18 cellular contexts compared by ENCODE assay signal in the genomic region with DNA sequence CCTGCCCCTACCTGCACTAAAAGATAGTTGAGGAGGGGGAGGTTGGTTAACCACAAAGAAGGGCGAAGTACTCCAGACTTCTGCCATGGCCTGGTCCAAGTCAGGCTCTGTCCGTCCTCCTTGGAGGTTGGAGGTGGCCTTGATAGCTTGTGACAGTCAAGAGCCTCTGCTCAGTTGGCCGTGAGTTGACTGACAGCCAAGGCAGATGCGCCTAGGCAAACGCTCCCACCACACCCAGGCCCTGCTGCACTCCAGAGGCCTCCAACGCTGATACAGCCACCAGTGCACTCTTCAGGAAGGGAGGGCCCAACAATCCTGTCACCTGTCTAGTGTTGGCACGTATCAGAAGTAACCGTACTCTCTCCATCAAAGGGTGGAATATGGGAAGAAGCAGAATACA. TPM values are rescaled to one million over a fixed set of nuclear protein-coding genes. Genes with fewer than 3 reads are reported as not detected.
"Had no signal": no experiment of that assay in that cellular context is flagged by ENCODE, and none has a peak within 500 bp of the region (broad histone marks: within the 10 kb centered on the region; RNA-seq: fewer than 3 reads in every experiment).

No MANE protein-coding gene starts in this region.

- H3K36me3 Mint-ChIP-seq: brain; naive thymus-derived CD4-positive, alpha-beta T cell; stimulated activated naive B cell treated with anti-CD40 and anti-IgM and Interleukin-4, amounts not matched to agents 10 μg/mL and 1 μg/mL and 100 μg/mL, for 72 hours had no signal

- H3K27ac ChIP-seq: colonic mucosa, neural progenitor cell, ovary, psoas muscle, tibial nerve had no signal

- DNase-seq: activated CD4-positive, alpha-beta T cell treated with anti-CD3 and anti-CD28 coated beads, Interleukin-2, amount 10 ng/mL, durations not matched to agents 7 days and 5 days; activated CD8-positive, alpha-beta memory T cell treated with anti-CD3 and anti-CD28 coated beads, Interleukin-2, amount 50 U/mL, for 4 hours; activated naive CD4-positive, alpha-beta T cell treated with anti-CD3 and anti-CD28 coated beads for 36 hours; activated T-cell treated with anti-CD3 and anti-CD28 coated beads, Interleukin-2, amount 50 U/mL, for 4 hours; anterior cingulate cortex; colonic mucosa; heart left ventricle; mesendoderm; naive thymus-derived CD4-positive, alpha-beta T cell; ovary; psoas muscle; stimulated activated naive B cell treated with anti-CD40 and anti-IgM and Interleukin-4, amounts not matched to agents 10 μg/mL and 1 μg/mL and 100 μg/mL, for 72 hours; substantia nigra; T-helper 9 cell had no signal

- H3K4me1 Mint-ChIP-seq: brain had no signal

- H3K27me3 ChIP-seq: colonic mucosa, heart left ventricle, neural progenitor cell, ovary, tibial nerve had no signal

- ATAC-seq: activated T-cell treated with anti-CD3 and anti-CD28 coated beads, Interleukin-2, amount 50 U/mL, for 4 hours; naive thymus-derived CD4-positive, alpha-beta T cell; psoas muscle; stimulated activated naive B cell treated with anti-CD40 and anti-IgM and Interleukin-4, amounts not matched to agents 10 μg/mL and 1 μg/mL and 100 μg/mL, for 72 hours had no signal

- H3K9me3 ChIP-seq: colonic mucosa, heart left ventricle, ovary, psoas muscle, tibial nerve had no signal

- H3K27ac Mint-ChIP-seq: activated CD4-positive, alpha-beta T cell treated with anti-CD3 and anti-CD28 coated beads, Interleukin-2, amount 10 ng/mL, durations not matched to agents 7 days and 5 days; activated naive CD4-positive, alpha-beta T cell treated with anti-CD3 and anti-CD28 coated beads for 36 hours; brain; naive thymus-derived CD4-positive, alpha-beta T cell; neural progenitor cell; stimulated activated naive B cell treated with anti-CD40 and anti-IgM and Interleukin-4, amounts not matched to agents 10 μg/mL and 1 μg/mL and 100 μg/mL, for 72 hours had no signal

- H3K4me3 Mint-ChIP-seq: activated CD4-positive, alpha-beta T cell treated with anti-CD3 and anti-CD28 coated beads, Interleukin-2, amount 10 ng/mL, durations not matched to agents 7 days and 5 days; activated naive CD4-positive, alpha-beta T cell treated with anti-CD3 and anti-CD28 coated beads for 36 hours; activated T-cell treated with anti-CD3 and anti-CD28 coated beads, Interleukin-2, amount 50 U/mL, for 4 hours; brain; central memory CD8-positive, alpha-beta T cell; naive thymus-derived CD4-positive, alpha-beta T cell; neural progenitor cell; stimulated activated naive B cell treated with anti-CD40 and anti-IgM and Interleukin-4, amounts not matched to agents 10 μg/mL and 1 μg/mL and 100 μg/mL, for 72 hours had no signal

- H3K9ac ChIP-seq: neural progenitor cell had no signal

- H3K9me3 Mint-ChIP-seq: activated CD4-positive, alpha-beta T cell treated with anti-CD3 and anti-CD28 coated beads, Interleukin-2, amount 10 ng/mL, durations not matched to agents 7 days and 5 days; activated naive CD4-positive, alpha-beta T cell treated with anti-CD3 and anti-CD28 coated beads for 36 hours; activated T-cell treated with anti-CD3 and anti-CD28 coated beads, Interleukin-2, amount 50 U/mL, for 4 hours; brain; central memory CD8-positive, alpha-beta T cell; naive thymus-derived CD4-positive, alpha-beta T cell; neural progenitor cell; stimulated activated naive B cell treated with anti-CD40 and anti-IgM and Interleukin-4, amounts not matched to agents 10 μg/mL and 1 μg/mL and 100 μg/mL, for 72 hours had no signal

- H3K27me3 Mint-ChIP-seq: stimulated activated naive B cell treated with anti-CD40 and anti-IgM and Interleukin-4, amounts not matched to agents 10 μg/mL and 1 μg/mL and 100 μg/mL, for 72 hours had no signal

- H3K4me1 ChIP-seq: colonic mucosa, neural progenitor cell, psoas muscle, tibial nerve had no signal

- H3K36me3 ChIP-seq: colonic mucosa, heart left ventricle, neural progenitor cell, ovary, tibial nerve had no signal

- H3K4me3 ChIP-seq: colonic mucosa, heart left ventricle, neural progenitor cell, ovary, psoas muscle, tibial nerve had no signal

RNA-seq across cellular contexts. Expression of a gene that starts 9.3 kb away (rescaled TPM):
- total RNA-seq: activated naive CD4-positive, alpha-beta T cell treated with anti-CD3 and anti-CD28 coated beads for 36 hours had no signal
- polyA plus RNA-seq: naive thymus-derived CD4-positive, alpha-beta T cell had no signal

RNA-seq across cellular contexts. Expression of a gene that starts 59.4 kb away (rescaled TPM):
- polyA plus RNA-seq: naive thymus-derived CD4-positive, alpha-beta T cell had no signal
